In genomic region chr2:284896-285492, GRCh38 we compare ENCODE assay signal across 1 cellular context.
TF ChIP-seq lines count a peak whose summit lies in the region.

No MANE protein-coding gene starts in this region.

TF ChIP-seq in HepG2, 621 proteins besides CTCF, POLR2A, EP300 and RAD21:
- TF ChIP-seq POLR2G (IDR thresholded peaks at IDR 0.05; ENCODE audit: low read depth, low read length) (peak; percentile 51), KDM2A (CRISPR knock-in tag; IDR thresholded peaks at IDR 0.05; ENCODE audit: borderline replicate concordance, low read depth) (peak; percentile 20; the same call in 1 of the 2 replicates), ZBTB33 (CRISPR knock-in tag; IDR thresholded peaks at IDR 0.05) (0 out of 2 replicates have a peak, but pooled peaks have one; percentile 23), CEBPG (CRISPR knock-in tag; IDR thresholded peaks at IDR 0.05) (no peak), NFIB (CRISPR knock-in tag; IDR thresholded peaks at IDR 0.05; ENCODE audit: borderline replicate concordance) (no peak), HOXA9 (CRISPR knock-in tag; IDR thresholded peaks at IDR 0.05; ENCODE audit: borderline replicate concordance) (no peak), RARG (CRISPR knock-in tag; IDR thresholded peaks at IDR 0.05; ENCODE audit: low read depth) (no peak), PLRG1 (conservative IDR thresholded peaks at IDR 0.05) (no peak), ATF4 (CRISPR knock-in tag; IDR thresholded peaks at IDR 0.05) (no peak), RBM22 (optimal IDR thresholded peaks at IDR 0.05; ENCODE audit: low read length) (peak; percentile 22), SIN3A (IDR thresholded peaks at IDR 0.05; ENCODE audit: borderline replicate concordance, low read depth, low read length) (no peak), RELA (CRISPR knock-in tag; IDR thresholded peaks at IDR 0.05) (no peak), DR1 (CRISPR knock-in tag; IDR thresholded peaks at IDR 0.05) (no peak), ZBTB8A (CRISPR knock-in tag; IDR thresholded peaks at IDR 0.05; ENCODE audit: borderline replicate concordance, low read depth) (no peak)
- TF ChIP-seq, protein P1, sequence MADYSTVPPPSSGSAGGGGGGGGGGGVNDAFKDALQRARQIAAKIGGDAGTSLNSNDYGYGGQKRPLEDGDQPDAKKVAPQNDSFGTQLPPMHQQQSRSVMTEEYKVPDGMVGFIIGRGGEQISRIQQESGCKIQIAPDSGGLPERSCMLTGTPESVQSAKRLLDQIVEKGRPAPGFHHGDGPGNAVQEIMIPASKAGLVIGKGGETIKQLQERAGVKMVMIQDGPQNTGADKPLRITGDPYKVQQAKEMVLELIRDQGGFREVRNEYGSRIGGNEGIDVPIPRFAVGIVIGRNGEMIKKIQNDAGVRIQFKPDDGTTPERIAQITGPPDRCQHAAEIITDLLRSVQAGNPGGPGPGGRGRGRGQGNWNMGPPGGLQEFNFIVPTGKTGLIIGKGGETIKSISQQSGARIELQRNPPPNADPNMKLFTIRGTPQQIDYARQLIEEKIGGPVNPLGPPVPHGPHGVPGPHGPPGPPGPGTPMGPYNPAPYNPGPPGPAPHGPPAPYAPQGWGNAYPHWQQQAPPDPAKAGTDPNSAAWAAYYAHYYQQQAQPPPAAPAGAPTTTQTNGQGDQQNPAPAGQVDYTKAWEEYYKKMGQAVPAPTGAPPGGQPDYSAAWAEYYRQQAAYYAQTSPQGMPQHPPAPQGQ (CRISPR knock-in tag; IDR thresholded peaks at IDR 0.05; ENCODE audit: borderline replicate concordance) = no peak
- TF ChIP-seq, protein P2, sequence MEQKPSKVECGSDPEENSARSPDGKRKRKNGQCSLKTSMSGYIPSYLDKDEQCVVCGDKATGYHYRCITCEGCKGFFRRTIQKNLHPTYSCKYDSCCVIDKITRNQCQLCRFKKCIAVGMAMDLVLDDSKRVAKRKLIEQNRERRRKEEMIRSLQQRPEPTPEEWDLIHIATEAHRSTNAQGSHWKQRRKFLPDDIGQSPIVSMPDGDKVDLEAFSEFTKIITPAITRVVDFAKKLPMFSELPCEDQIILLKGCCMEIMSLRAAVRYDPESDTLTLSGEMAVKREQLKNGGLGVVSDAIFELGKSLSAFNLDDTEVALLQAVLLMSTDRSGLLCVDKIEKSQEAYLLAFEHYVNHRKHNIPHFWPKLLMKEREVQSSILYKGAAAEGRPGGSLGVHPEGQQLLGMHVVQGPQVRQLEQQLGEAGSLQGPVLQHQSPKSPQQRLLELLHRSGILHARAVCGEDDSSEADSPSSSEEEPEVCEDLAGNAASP (CRISPR knock-in tag; IDR thresholded peaks at IDR 0.05; ENCODE audit: borderline replicate concordance) = no peak
- TF ChIP-seq, protein P3, sequence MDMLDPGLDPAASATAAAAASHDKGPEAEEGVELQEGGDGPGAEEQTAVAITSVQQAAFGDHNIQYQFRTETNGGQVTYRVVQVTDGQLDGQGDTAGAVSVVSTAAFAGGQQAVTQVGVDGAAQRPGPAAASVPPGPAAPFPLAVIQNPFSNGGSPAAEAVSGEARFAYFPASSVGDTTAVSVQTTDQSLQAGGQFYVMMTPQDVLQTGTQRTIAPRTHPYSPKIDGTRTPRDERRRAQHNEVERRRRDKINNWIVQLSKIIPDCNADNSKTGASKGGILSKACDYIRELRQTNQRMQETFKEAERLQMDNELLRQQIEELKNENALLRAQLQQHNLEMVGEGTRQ (IDR thresholded peaks at IDR 0.05; ENCODE audit: low read depth, low read length) = no peak
- TF ChIP-seq, protein P3 (CRISPR knock-in tag; IDR thresholded peaks at IDR 0.05; ENCODE audit: borderline replicate concordance) = no peak
TF ChIP-seq in HepG2: peak in this region for 4.
